In the genomic region with DNA sequence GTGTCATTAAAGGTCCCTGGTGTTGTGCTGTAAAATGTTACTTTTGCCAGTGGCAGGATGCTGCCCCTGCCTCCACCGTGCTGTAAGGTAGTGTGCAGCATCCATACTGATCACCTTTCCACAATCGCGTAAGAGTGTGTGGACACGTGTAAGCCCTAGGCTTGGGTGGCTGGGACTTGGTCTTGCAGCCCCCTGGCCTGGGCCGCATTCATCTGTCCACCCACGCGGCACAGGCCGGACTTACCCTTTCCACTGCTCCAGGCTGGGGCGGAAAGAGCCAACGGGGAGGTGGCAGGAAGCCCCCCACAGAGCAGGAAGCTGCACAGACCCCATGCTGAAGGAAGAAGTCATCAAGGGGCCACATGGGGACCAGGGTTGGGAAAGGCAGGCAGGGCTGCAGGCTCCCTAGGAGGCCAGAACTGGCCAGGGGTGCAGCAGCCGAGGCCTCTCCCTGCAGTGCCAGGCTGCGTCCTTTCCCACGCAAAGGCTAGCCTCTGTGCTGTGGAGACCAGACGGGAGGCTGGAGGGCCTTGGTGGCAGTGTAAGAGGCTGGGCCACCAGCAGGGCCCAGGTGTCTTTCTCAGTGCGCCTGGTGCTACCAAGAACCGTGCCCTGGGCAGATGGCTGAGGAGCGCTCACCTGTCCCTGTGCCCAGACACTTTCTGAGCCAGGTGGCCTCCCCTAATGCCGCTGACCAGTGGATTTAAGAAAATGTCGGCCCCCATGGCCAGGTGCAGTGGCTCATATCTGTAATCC, we compare ENCODE assay signal across 22 cellular contexts. TPM values are rescaled to one million over a fixed set of nuclear protein-coding genes. Genes with fewer than 3 reads are reported as not detected.
A peak's percentile ranks its signal among the peaks of the same experiment; 100 is the strongest.
DNase-seq lines count a peak whose midpoint lies in the region; ATAC-seq and TF ChIP-seq lines count a peak whose summit lies in the region.
"Had no signal": no experiment of that assay in that cellular context is flagged by ENCODE, and none has a peak within 500 bp of the region (broad histone marks: within the 10 kb centered on the region; RNA-seq: fewer than 3 reads in every experiment).

No MANE protein-coding gene starts in this region.

- no peak for TF ChIP-seq CTCF in lower leg skin (IDR thresholded peaks at IDR 0.05)
- no peak for TF ChIP-seq CTCF in spleen (IDR thresholded peaks at IDR 0.05 in 8 of 11, conservative IDR thresholded peaks at IDR 0.05 in 3 of 11)
- TF ChIP-seq CTCF in RWPE1 (conservative IDR thresholded peaks at IDR 0.05; ENCODE audit: low read depth) = no peak

- H3K9me3 ChIP-seq in spleen = no peaks in the 10 kb centered on the region
- H3K9me3 ChIP-seq: SK-N-SH, transverse colon had no signal

- H3K4me3 Mint-ChIP-seq in central memory CD8-positive, alpha-beta T cell = no peak overlapping the region
- H3K4me3 Mint-ChIP-seq: activated naive CD8-positive, alpha-beta T cell; CD14-positive monocyte; naive thymus-derived CD8-positive, alpha-beta T cell; stimulated activated naive B cell treated with anti-CD40 and anti-IgM and Interleukin-4, amounts not matched to agents 10 μg/mL and 1 μg/mL and 100 μg/mL, for 72 hours had no signal

- no peak for ATAC-seq in central memory CD8-positive, alpha-beta T cell (replicated peaks; ENCODE audit: extremely low read depth, poor library complexity, severe bottlenecking)
- ATAC-seq: naive thymus-derived CD8-positive, alpha-beta T cell; stimulated activated naive B cell treated with anti-CD40 and anti-IgM and Interleukin-4, amounts not matched to agents 10 μg/mL and 1 μg/mL and 100 μg/mL, for 72 hours had no signal

- POLR2A ChIA-PET in RWPE1 (lab: Yijun Ruan, JAX; ENCODE audit: low non-redundant PET) = no interaction called here

- no peaks in the 10 kb centered on the region for H3K27me3 ChIP-seq in spleen (replicated peaks in 1 of 7)
- H3K27me3 ChIP-seq: transverse colon had no signal

- H3K4me3 ChIP-seq in lower leg skin (ENCODE audit: low read depth, poor library complexity, severe bottlenecking) (no peak overlapping the region), spleen (no peak overlapping the region)
- H3K4me3 ChIP-seq: coronary artery, lung, transverse colon had no signal

- no peaks in the 10 kb centered on the region for H3K36me3 ChIP-seq in spleen
- H3K36me3 ChIP-seq: transverse colon had no signal

- TF ChIP-seq POLR2A in lower leg skin (IDR thresholded peaks at IDR 0.05) (no peak), spleen (IDR thresholded peaks at IDR 0.05) (no peak)

- no peaks in the 10 kb centered on the region for H3K9me3 Mint-ChIP-seq in central memory CD8-positive, alpha-beta T cell
- H3K9me3 Mint-ChIP-seq: CD14-positive monocyte; naive thymus-derived CD8-positive, alpha-beta T cell; stimulated activated naive B cell treated with anti-CD40 and anti-IgM and Interleukin-4, amounts not matched to agents 10 μg/mL and 1 μg/mL and 100 μg/mL, for 72 hours had no signal

- no peaks in the 10 kb centered on the region for H3K36me3 Mint-ChIP-seq in central memory CD8-positive, alpha-beta T cell (ENCODE audit: insufficient read depth)
- H3K36me3 Mint-ChIP-seq: activated naive CD8-positive, alpha-beta T cell; naive thymus-derived CD8-positive, alpha-beta T cell had no signal

- H3K27ac ChIP-seq in spleen (no peak overlapping the region), RWPE1 (no peak overlapping the region)
- H3K27ac ChIP-seq: coronary artery, transverse colon had no signal

- no peak overlapping the region for H3K27ac Mint-ChIP-seq in central memory CD8-positive, alpha-beta T cell (ENCODE audit: low read depth)
- H3K27ac Mint-ChIP-seq: activated naive CD8-positive, alpha-beta T cell; naive thymus-derived CD8-positive, alpha-beta T cell; stimulated activated naive B cell treated with anti-CD40 and anti-IgM and Interleukin-4, amounts not matched to agents 10 μg/mL and 1 μg/mL and 100 μg/mL, for 72 hours had no signal

- H3K4me1 Mint-ChIP-seq in central memory CD8-positive, alpha-beta T cell = no peaks in the 10 kb centered on the region
- H3K4me1 Mint-ChIP-seq: naive thymus-derived CD8-positive, alpha-beta T cell; stimulated activated naive B cell treated with anti-CD40 and anti-IgM and Interleukin-4, amounts not matched to agents 10 μg/mL and 1 μg/mL and 100 μg/mL, for 72 hours had no signal

- CTCF ChIA-PET in RWPE1 (lab: Yijun Ruan, JAX) = no interaction called here

- H3K27me3 Mint-ChIP-seq in central memory CD8-positive, alpha-beta T cell = no peaks in the 10 kb centered on the region
- H3K27me3 Mint-ChIP-seq: activated naive CD8-positive, alpha-beta T cell; naive thymus-derived CD8-positive, alpha-beta T cell; stimulated activated naive B cell treated with anti-CD40 and anti-IgM and Interleukin-4, amounts not matched to agents 10 μg/mL and 1 μg/mL and 100 μg/mL, for 72 hours had no signal

- H3K4me1 ChIP-seq in spleen = no peaks in the 10 kb centered on the region
- H3K4me1 ChIP-seq: transverse colon had no signal

- peak; percentile 8 for DNase-seq in activated CD8-positive, alpha-beta memory T cell treated with anti-CD3 and anti-CD28 coated beads, Interleukin-2, amount 50 U/mL, for 4 hours
- DNase-seq in activated CD8-positive, alpha-beta memory T cell treated with anti-CD3 and anti-CD28 coated beads, Interleukin-2, amount 50 U/mL, for 48 hours = no peak
- DNase-seq in central memory CD8-positive, alpha-beta T cell (ENCODE audit: low spot score in 2 of 2) = peak; percentile 5 to 9
- DNase-seq in lower leg skin (ENCODE audit: low spot score in 2 of 2) (peak; percentile 8 to 74), spleen (peak; percentile 63), GM03348 (ENCODE audit: low spot score) (no peak), OCI-M2 (lab: John Stamatoyannopoulos, UW; ENCODE audit: unreplicated experiment) (no peak), RWPE1 (ENCODE audit: low spot score) (no peak)
- DNase-seq: activated CD4-positive, alpha-beta T cell treated with anti-CD3 and anti-CD28 coated beads, Interleukin-2, amount 50 U/mL, for 1 hour; activated T-cell treated with anti-CD3 and anti-CD28 coated beads, Interleukin-2, amount 50 U/mL, for 1 hour; foreskin melanocyte; Kasumi-1; naive thymus-derived CD8-positive, alpha-beta T cell; NCI-H1105; NCI-H69; SK-N-SH; stimulated activated naive B cell treated with anti-CD40 and anti-IgM and Interleukin-4, amounts not matched to agents 10 μg/mL and 1 μg/mL and 100 μg/mL, for 72 hours; transverse colon had no signal

- intact Hi-C loops in lower leg skin (cut with DNase I; ENCODE audit: low total_unique reads) = no loop called here
- intact Hi-C loops in spleen (cut with DNase I; ENCODE audit: low total_unique reads) = no loop called here

- WGBS in lower leg skin, 2 donors = 83 to 88% methylated on average over 18 to 19 of the region's 19 CpGs
- 88 to 90% (median 88%) methylated on average over 14 to 19 of the region's 19 CpGs for WGBS in spleen, 5 donors

RNA-seq across cellular contexts. Expression of a gene that starts 11.7 kb away (rescaled TPM):
- total RNA-seq in lower leg skin (1 to 10 TPM in 3 of 4 donors, under 1 TPM in 1; 0.13 to 4.0 (median 1.5) TPM), spleen (1 to 10 TPM in 6 of 7 donors, under 1 TPM in 1; 0.94 to 3.2 (median 2.3) TPM)
- polyA plus RNA-seq in spleen = 1 to 10 TPM; 4.0 to 6.6 (median 5.8) TPM

RNA-seq across cellular contexts. Expression of a gene that starts 38.3 kb away (rescaled TPM):
- total RNA-seq in lower leg skin (1 to 10 TPM; 3.8 to 6.6 (median 5.0) TPM), spleen (1 to 10 TPM; 5.0 to 7.6 (median 6.3) TPM)
- 1 to 10 TPM in 1 of 3 donors, under 1 TPM in 2; 0.67 to 2.5 (median 0.74) TPM for polyA plus RNA-seq in spleen

Comparison
In these comparisons a context has a peak if more than half of its experiments do, and no peak if none do; other contexts are left out.
1. DNase-seq: peak in activated CD8-positive, alpha-beta memory T cell treated with anti-CD3 and anti-CD28 coated beads, Interleukin-2, amount 50 U/mL, for 4 hours (single experiment), central memory CD8-positive, alpha-beta T cell (2 of 2), lower leg skin (2 of 2) and spleen (single experiment); none in activated CD8-positive, alpha-beta memory T cell treated with anti-CD3 and anti-CD28 coated beads, Interleukin-2, amount 50 U/mL, for 48 hours (single experiment), GM03348 (single experiment), OCI-M2 (single experiment) and RWPE1 (single experiment).